In genomic region chr3:45986303-45986982, GRCh38 we compare ENCODE assay signal across 8 cellular contexts. TPM values are rescaled to one million over a fixed set of nuclear protein-coding genes. Genes with fewer than 3 reads are reported as not detected.
DNase-seq lines count a peak whose midpoint lies in the region; ATAC-seq and TF ChIP-seq lines count a peak whose summit lies in the region.

No MANE protein-coding gene starts in this region.

- DNase-seq in AG08396 (ENCODE audit: low spot score): peak; percentile 82
- DNase-seq in NCI-H2029 (lab: John Stamatoyannopoulos, UW): peak; percentile 97
- DNase-seq in chondrocyte (ENCODE audit: low spot score): no peak
- no peak for DNase-seq in mesendoderm
- DNase-seq in anterior cingulate cortex (lab: John Stamatoyannopoulos, UW): no peak
- no peak for DNase-seq in GM19240 (ENCODE audit: insufficient read length, low spot score)
- no peak for DNase-seq in GM23338 (ENCODE audit: low spot score)

- H3F3A ChIP-seq in GM23338 (replicated peaks; ENCODE audit: low read depth): no peaks in the 10 kb centered on the region

- H3K9me2 ChIP-seq in GM23338 (ENCODE audit: insufficient read depth): no peaks in the 10 kb centered on the region

- H3K4me3 Mint-ChIP-seq in chondrocyte (ENCODE audit: unreplicated experiment) (peak overlapping the region; percentile 5), GM23338 (no peak overlapping the region; the same call in 2 of the 3 replicates)

- H3K79me1 ChIP-seq in mesendoderm (ENCODE audit: low read length): peaks cover 8% of the 10 kb centered on the region

- no peak overlapping the region for H3K18ac ChIP-seq in mesendoderm (ENCODE audit: low read length)

- ATAC-seq in GM23338 (no peak), GM18502 (IDR thresholded peaks at IDR 0.05; ENCODE audit: poor library complexity, unreplicated experiment) (no peak)

- H3K56ac ChIP-seq in mesendoderm (ENCODE audit: low read length): peak overlapping the region; percentile 22

- H3K36me3 ChIP-seq in mesendoderm (ENCODE audit: control insufficient read depth, insufficient read depth, low read length): no peaks in the 10 kb centered on the region
- peaks cover 27% of the 10 kb centered on the region for H3K36me3 ChIP-seq in GM23338 (ENCODE audit: insufficient read depth)

- H3K23ac ChIP-seq in mesendoderm (ENCODE audit: low read length): no peak overlapping the region

- H3K4me1 Mint-ChIP-seq in chondrocyte (ENCODE audit: low read depth): peaks cover 56% of the 10 kb centered on the region
- H3K4me1 Mint-ChIP-seq in GM23338: peaks cover 8% of the 10 kb centered on the region

- H3K4ac ChIP-seq in mesendoderm (ENCODE audit: low read depth, low read length): no peak overlapping the region

- H3K9me3 Mint-ChIP-seq in chondrocyte (ENCODE audit: low read depth) (no peaks in the 10 kb centered on the region), GM23338 (no peaks in the 10 kb centered on the region; the same call in 2 of the 3 replicates)

- H2AK5ac ChIP-seq in mesendoderm (ENCODE audit: low read length): no peak overlapping the region

- H4K5ac ChIP-seq in mesendoderm (ENCODE audit: low read length): no peak overlapping the region

- no peak overlapping the region for H3K4me3 ChIP-seq in mesendoderm (ENCODE audit: low read length)
- H3K4me3 ChIP-seq in GM23338: no peak overlapping the region

- H4K20me1 ChIP-seq in GM23338 (replicated peaks; ENCODE audit: insufficient read depth): peaks cover 10% of the 10 kb centered on the region

- H2BK15ac ChIP-seq in mesendoderm (replicated peaks; ENCODE audit: low read depth): no peak overlapping the region

- no CpG with 5 or more reads among the region's 5 CpGs for WGBS in mesendoderm (ENCODE audit: extremely low coverage, insufficient coverage, low lambda C conversion rate)

- H3K27me3 Mint-ChIP-seq in chondrocyte (ENCODE audit: low read depth) (no peaks in the 10 kb centered on the region), GM23338 (ENCODE audit: insufficient read depth, low read depth, poor library complexity) (peaks cover 8% of the 10 kb centered on the region)

- peaks cover 5% of the 10 kb centered on the region for H3K4me1 ChIP-seq in mesendoderm (ENCODE audit: control insufficient read depth, low read depth, low read length)
- peaks cover 7% of the 10 kb centered on the region; the same call in 1 of the 2 replicates for H3K4me1 ChIP-seq in GM23338 (ENCODE audit: insufficient read depth)

- H3K27ac Mint-ChIP-seq in chondrocyte (ENCODE audit: unreplicated experiment): peak overlapping the region; percentile 92
- H3K27ac Mint-ChIP-seq in GM23338: no peak overlapping the region

- no peak overlapping the region for H3K27ac ChIP-seq in mesendoderm (ENCODE audit: low read depth, low read length)
- H3K27ac ChIP-seq in GM23338 (ENCODE audit: low read depth): no peak overlapping the region

- peaks cover 5% of the 10 kb centered on the region for H3K79me2 ChIP-seq in mesendoderm (ENCODE audit: control insufficient read depth, insufficient read depth, low read length)
- peaks cover 51% of the 10 kb centered on the region for H3K79me2 ChIP-seq in GM23338 (replicated peaks; ENCODE audit: insufficient read depth)

- H2BK120ac ChIP-seq in mesendoderm (ENCODE audit: low read depth, low read length): no peak overlapping the region

- no peaks in the 10 kb centered on the region for H3K27me3 ChIP-seq in mesendoderm (ENCODE audit: insufficient read depth, low read length, poor library complexity)
- H3K27me3 ChIP-seq in GM23338 (ENCODE audit: insufficient read depth): no peaks in the 10 kb centered on the region

- H3K4me2 ChIP-seq in mesendoderm (ENCODE audit: low read length): no peak overlapping the region
- H3K4me2 ChIP-seq in GM23338: no peak overlapping the region

- no peak overlapping the region for H3K9ac ChIP-seq in mesendoderm (ENCODE audit: low read length)

- no peak overlapping the region for H4K8ac ChIP-seq in mesendoderm (ENCODE audit: low read depth, low read length)

- TF ChIP-seq CTCF in chondrocyte (IDR thresholded peaks at IDR 0.05): no peak
- TF ChIP-seq CTCF in GM23338 (conservative IDR thresholded peaks at IDR 0.05; ENCODE audit: low read depth in 2 of 2): no peak

- no peak overlapping the region for H2BK5ac ChIP-seq in mesendoderm (ENCODE audit: low read length)

- no peak overlapping the region for H2AFZ ChIP-seq in GM23338

- H3K36me3 Mint-ChIP-seq in chondrocyte (ENCODE audit: low read depth): peaks cover 4% of the 10 kb centered on the region
- H3K36me3 Mint-ChIP-seq in GM23338 (ENCODE audit: low read depth): peaks cover 19% of the 10 kb centered on the region

TF ChIP-seq in GM23338, 12 proteins besides CTCF, POLR2A, EP300 and RAD21 (continues in another document):
- no peak for TF ChIP-seq POLR2AphosphoS5 (IDR thresholded peaks at IDR 0.05; ENCODE audit: low read depth)
- no peak for TF ChIP-seq ZNF114 (CRISPR knock-in tag; IDR thresholded peaks at IDR 0.05)
- no peak for TF ChIP-seq ZNF331 (CRISPR knock-in tag; IDR thresholded peaks at IDR 0.05; ENCODE audit: low read depth)
- no peak for TF ChIP-seq JUNB (IDR thresholded peaks at IDR 0.05; ENCODE audit: unreplicated experiment)
- no peak for TF ChIP-seq NANOG (IDR thresholded peaks at IDR 0.05; ENCODE audit: borderline replicate concordance)
- no peak for TF ChIP-seq EZH2 (IDR thresholded peaks at IDR 0.05; ENCODE audit: low read depth, unreplicated experiment)
- TF ChIP-seq EZH2phosphoT487 (IDR thresholded peaks at IDR 0.05; ENCODE audit: unreplicated experiment): no peak
- TF ChIP-seq REST (IDR thresholded peaks at IDR 0.05; ENCODE audit: unreplicated experiment): no peak
- no peak for TF ChIP-seq ETS1 (IDR thresholded peaks at IDR 0.05)
- no peak for TF ChIP-seq CREB1 (CRISPR knock-in tag; IDR thresholded peaks at IDR 0.05; ENCODE audit: low read depth)

RNA-seq across cellular contexts. Expression of gene FYCO1, which starts 9.2 kb away (rescaled TPM):
- 28.1 to 32.3 TPM (median 31.6 TPM) in 3 replicates for total RNA-seq in chondrocyte
- 3.7 TPM for polyA plus RNA-seq in mesendoderm (2013, experiment 1 of 2)
- 3.6 TPM for polyA plus RNA-seq in mesendoderm (2013, experiment 2 of 2)
- 17.2 and 19.1 TPM in 2 replicates for total RNA-seq in GM23338 (2014; rRNA removed; shearing (Covaris generic))
- 3.8 and 4.5 TPM in 2 replicates for polyA plus RNA-seq in GM23338 (2016; fragmentation: Nextera tagmentation; extraction: Ambion mirVana)

RNA-seq across cellular contexts. Expression of gene XCR1, which starts 40.8 kb away (rescaled TPM):
- not detected in 3 replicates for total RNA-seq in chondrocyte
- 0.03 TPM for polyA plus RNA-seq in mesendoderm (2013, experiment 1 of 2)
- polyA plus RNA-seq in mesendoderm (2013, experiment 2 of 2): 0.01 TPM
- not detected in 2 replicates for total RNA-seq in GM23338 (2014; rRNA removed; shearing (Covaris generic))
- not detected in 2 replicates for polyA plus RNA-seq in GM23338 (2016; fragmentation: Nextera tagmentation; extraction: Ambion mirVana)

RNA-seq across cellular contexts. Expression of gene CXCR6, which starts 43.2 kb away (rescaled TPM):
- not detected in 3 replicates for total RNA-seq in chondrocyte
- polyA plus RNA-seq in mesendoderm (2013, experiment 1 of 2): not detected
- not detected for polyA plus RNA-seq in mesendoderm (2013, experiment 2 of 2)
- not detected in 2 replicates for total RNA-seq in GM23338 (2014; rRNA removed; shearing (Covaris generic))
- polyA plus RNA-seq in GM23338 (2016; fragmentation: Nextera tagmentation; extraction: Ambion mirVana): 0.10 and 0.24 TPM in 2 replicates

Comparison
In these comparisons a context has a peak if more than half of its experiments do, and no peak if none do; other contexts are left out.
1. DNase-seq: peak in AG08396 (single experiment) and NCI-H2029 (single experiment); none in chondrocyte (single experiment), mesendoderm (single experiment), anterior cingulate cortex (0 of 58), GM19240 (single experiment) and GM23338 (single experiment).